8 cellular contexts compared by ENCODE assay signal in the genomic region with DNA sequence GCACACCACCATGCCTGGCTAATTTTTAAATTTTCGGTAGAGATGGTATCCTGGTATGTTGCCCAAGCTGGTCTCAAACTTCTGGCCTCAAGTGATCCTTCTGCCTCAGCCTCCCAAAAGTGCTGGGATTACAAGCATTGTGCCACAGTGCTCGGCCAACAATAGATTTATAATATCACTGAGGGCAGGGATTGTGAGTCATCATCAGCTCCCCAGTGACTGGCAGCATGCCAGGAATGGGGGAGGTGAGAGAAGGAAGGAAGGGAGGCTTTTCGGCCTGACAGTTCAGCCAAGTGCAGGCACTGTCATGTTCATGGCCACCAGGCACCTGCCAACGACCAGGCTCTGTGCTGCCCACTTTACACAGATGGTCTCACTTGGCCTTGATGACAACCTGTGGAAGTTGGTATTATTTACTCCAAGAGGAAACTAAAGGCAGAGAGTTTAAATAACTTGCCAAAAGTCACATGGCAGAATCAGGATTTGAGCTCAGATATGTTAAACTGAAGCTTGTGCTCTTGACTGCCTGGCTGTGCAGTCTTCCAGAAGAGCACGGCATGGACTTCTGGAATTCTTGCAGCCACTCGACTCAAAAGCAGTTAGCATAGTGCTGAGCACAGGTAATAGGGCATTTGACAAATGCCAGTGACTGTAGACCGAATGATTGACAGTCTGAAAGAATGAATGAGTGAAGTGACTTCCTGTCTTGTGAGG. TPM values are rescaled to one million over a fixed set of nuclear protein-coding genes. Genes with fewer than 3 reads are reported as not detected.
DNase-seq lines count a peak whose midpoint lies in the region; ATAC-seq and TF ChIP-seq lines count a peak whose summit lies in the region.
"Not testable (repeated sequence)": the region's sequence is repeated elsewhere in the genome, so short reads cannot be mapped to it uniquely, and the experiment has no call there.

No MANE protein-coding gene starts in this region.

- H3K56ac ChIP-seq in IMR-90 (ENCODE audit: extremely low read depth, insufficient read depth, low read length), result not testable (repeated sequence)

- WGBS in IMR-90 (ENCODE audit: extremely low coverage in 2 of 2, insufficient read length in 1 of 2), 2 experiments, result no CpG with 5 or more reads among the region's 7 CpGs

- not testable (repeated sequence) for TF ChIP-seq CTCF in IMR-90 (conservative IDR thresholded peaks at IDR 0.05; ENCODE audit: low read depth, low read length)

- TF ChIP-seq RAD21 in IMR-90 (IDR thresholded peaks at IDR 0.05; ENCODE audit: low read length), result not testable (repeated sequence)

- H2BK20ac ChIP-seq in IMR-90 (ENCODE audit: low read depth, low read length), result not testable (repeated sequence)

- H2BK15ac ChIP-seq in IMR-90 (ENCODE audit: low read depth, low read length), result not testable (repeated sequence)

- H3K4me2 ChIP-seq in IMR-90 (ENCODE audit: low read depth, low read length), result not testable (repeated sequence)

- not testable (repeated sequence) for H3K9me1 ChIP-seq in IMR-90 (ENCODE audit: insufficient read depth, low read length)

- H3K4ac ChIP-seq in IMR-90 (ENCODE audit: low read depth, low read length), result not testable (repeated sequence)

- H3K9me3 ChIP-seq in IMR-90 (ENCODE audit: control insufficient read depth, insufficient read depth, low read length), result not testable (repeated sequence)

- not testable (repeated sequence) for H3K9ac ChIP-seq in IMR-90 (ENCODE audit: low read depth, low read length)

- H3K27ac ChIP-seq in IMR-90 (ENCODE audit: insufficient read depth, low read length), result not testable (repeated sequence)

- in situ Hi-C loops in IMR-90 (cut with MboI; ENCODE audit: low sequenced_read_pairs), result not testable (repeated sequence)

- not testable (repeated sequence) for H3K4me1 ChIP-seq in IMR-90 (ENCODE audit: control insufficient read depth, insufficient read depth, low read length)

- CTCF ChIA-PET in IMR-90 (lab: Yijun Ruan, JAX), result not testable (repeated sequence)

- H4K91ac ChIP-seq in IMR-90 (ENCODE audit: insufficient read depth, low read depth, low read length), result not testable (repeated sequence)

- not testable (repeated sequence) for H3K4me3 ChIP-seq in IMR-90 (ENCODE audit: insufficient read depth, low read depth, low read length)

- intact Hi-C loops in IMR-90 (cut with micrococcal nuclease), result not testable (repeated sequence)

- ATAC-seq in IMR-90 (ENCODE audit: low read depth), result peak; percentile 80

- not testable (repeated sequence) for H2BK120ac ChIP-seq in IMR-90 (ENCODE audit: low read depth, low read length)

- not testable (repeated sequence) for H3K23ac ChIP-seq in IMR-90 (ENCODE audit: low read depth, low read length)

- H2AK5ac ChIP-seq in IMR-90 (ENCODE audit: low read depth, low read length), result not testable (repeated sequence)

- not testable (repeated sequence) for H3K79me1 ChIP-seq in IMR-90 (ENCODE audit: low read depth in 1 of 2, low read length in 2 of 2)

- H4K5ac ChIP-seq in IMR-90 (ENCODE audit: low read depth, low read length), result not testable (repeated sequence)

- BruUV-seq in IMR-90 (replicated peaks; lab: Mats Ljungman, UMichigan), result not testable (repeated sequence)

- not testable (repeated sequence) for H3K36me3 ChIP-seq in IMR-90 (ENCODE audit: control insufficient read depth, insufficient read depth, low read length)

- dilution Hi-C loops in IMR-90 (cut with HindIII; ENCODE audit: low sequenced_read_pairs, unreplicated experiment), result not testable (repeated sequence)

- H3K27me3 ChIP-seq in IMR-90 (ENCODE audit: control insufficient read depth, insufficient read depth, low read length), result not testable (repeated sequence)

- H2BK5ac ChIP-seq in IMR-90 (ENCODE audit: low read depth, low read length, poor library complexity, severe bottlenecking), result not testable (repeated sequence)

- POLR2A ChIA-PET in IMR-90 (lab: Charles Lee; ENCODE audit: unreplicated experiment), result not testable (repeated sequence)

- not testable (repeated sequence) for H4K20me1 ChIP-seq in IMR-90 (ENCODE audit: insufficient read depth, low read length)

- not testable (repeated sequence) for H2AFZ ChIP-seq in IMR-90 (replicated peaks; ENCODE audit: low read length, poor library complexity)

- H3K14ac ChIP-seq in IMR-90 (replicated peaks; ENCODE audit: low read depth, low read length), result not testable (repeated sequence)

- H2AK9ac ChIP-seq in IMR-90 (replicated peaks; ENCODE audit: low read depth, low read length, poor library complexity), result not testable (repeated sequence)

- not testable (repeated sequence) for TF ChIP-seq POLR2A in IMR-90 (IDR thresholded peaks at IDR 0.05; ENCODE audit: low read depth, low read length)

- DNase-seq in CD1c-positive myeloid dendritic cell (ENCODE audit: extremely low spot score), result peak; percentile 66
- DNase-seq in IMR-90, result peak; percentile 71
- DNase-seq in NOMO-1 treated with DMSO at 0.1 percent for 48 hours (lab: John Stamatoyannopoulos, UW; ENCODE audit: unreplicated experiment), result peak; percentile 52
- peak; percentile 74 for DNase-seq in activated CD4-positive, alpha-beta T cell treated with anti-CD3 and anti-CD28 coated beads for 1 hour
- DNase-seq in amniotic epithelial cell (ENCODE audit: low read depth), result peak; percentile 74
- DNase-seq in globus pallidus (ENCODE audit: low spot score), result peak; percentile 41
- peak in 34 of 56 donors; percentile 3 to 87 (median 20) for DNase-seq in nucleus accumbens (lab: John Stamatoyannopoulos, UW)
- DNase-seq in stimulated activated CD8-positive, alpha-beta memory T cell treated with anti-CD3 and anti-CD28 coated beads, Interleukin-4, amount 100 ng/mL, for 1 hour (ENCODE audit: low read depth in 2 of 2, low spot score in 1 of 2), result peak; percentile 58 to 67

- not testable (repeated sequence) for H4K8ac ChIP-seq in IMR-90 (ENCODE audit: low read depth in 2 of 2, low read length in 2 of 2)

- H3K18ac ChIP-seq in IMR-90 (ENCODE audit: low read depth, low read length), result not testable (repeated sequence)

TF ChIP-seq in IMR-90, 13 proteins besides CTCF, POLR2A, EP300 and RAD21:
- peak; percentile 50; the same call in 1 of the 2 replicates for TF ChIP-seq FOS (IDR thresholded peaks at IDR 0.05; ENCODE audit: low read depth, low read length)

RNA-seq across cellular contexts. Expression of a gene that starts 46.8 kb away (rescaled TPM):
- 34.2 and 45.8 TPM in 2 replicates for total RNA-seq in IMR-90 (2012; rRNA removed)
- polyA plus RNA-seq in IMR-90 (2012; rRNA removed), result 14.1 and 18.0 TPM in 2 replicates
- 7.1 and 7.9 TPM in 2 replicates for polyA plus RNA-seq in IMR-90 (2012; cell fraction: cytosol; rRNA removed)
- 6.4 and 18.4 TPM in 2 replicates for polyA plus RNA-seq in IMR-90 (2012; cell fraction: nucleus; rRNA removed; ENCODE audit: low replicate concordance)

Comparison
In these comparisons a context has a peak if more than half of its experiments do, and no peak if none do; other contexts are left out.
1. DNase-seq: peak in every context shown above with its lines; median percentile 74 in activated CD4-positive, alpha-beta T cell treated with anti-CD3 and anti-CD28 coated beads for 1 hour; 74 in amniotic epithelial cell; 71 in IMR-90; 66 in CD1c-positive myeloid dendritic cell; 62 in stimulated activated CD8-positive, alpha-beta memory T cell treated with anti-CD3 and anti-CD28 coated beads, Interleukin-4, amount 100 ng/mL, for 1 hour; 52 in NOMO-1 treated with DMSO at 0.1 percent for 48 hours; 41 in globus pallidus; 20 in nucleus accumbens.